8 cellular contexts compared by ENCODE assay signal in genomic region chr1:151611288-151611790, GRCh38. TPM values are rescaled to one million over a fixed set of nuclear protein-coding genes. Genes with fewer than 3 reads are reported as not detected.
A peak's percentile ranks its signal among the peaks of the same experiment; 100 is the strongest.
DNase-seq lines count a peak whose midpoint lies in the region; ATAC-seq, FAIRE-seq and TF ChIP-seq lines count a peak whose summit lies in the region.

No MANE protein-coding gene starts in this region.

- no peak for TF ChIP-seq EP300 in K562 (IDR thresholded peaks at IDR 0.05; ENCODE audit: low read length)

- peaks cover 33% of the 10 kb centered on the region for H3K36me3 Mint-ChIP-seq in Calu3 (ENCODE audit: insufficient read depth, unreplicated experiment)

- no peak for TF ChIP-seq RAD21 in K562 (CRISPR knock-in tag; conservative IDR thresholded peaks at IDR 0.05 in 1 of 2, IDR thresholded peaks at IDR 0.05 in 1 of 2)

- H2AFZ ChIP-seq in K562 (ENCODE audit: low read depth, low read length), result peak overlapping the region; percentile 88

- CTCF ChIA-PET in Calu3 (lab: Charles Lee), result interaction anchor here (0.6 to 1.6 kb wide), 4 partner anchors 9 to 69 kb away, joined by 3 to 7 read pairs (median 4); no protein-coding TSS in a partner anchor
- CTCF ChIA-PET in K562 (lab: Yijun Ruan, JAX; ENCODE audit: low intra/inter-chr PET ratio), result no interaction called here

- peak; percentile 58 for DNase-seq in Calu3
- DNase-seq in NCI-H226, result peak; percentile 45
- DNase-seq in K562 (ENCODE audit: extremely low read depth in 1 of 4, low spot score in 3 of 4), result peak in 2 of 4 experiments; percentile 19 to 26
- DNase-seq in left lobe of liver (ENCODE audit: low spot score), result no peak
- DNase-seq in RPMI8226, result no peak

- H3K9me3 ChIP-seq in K562 (replicated peaks; ENCODE audit: control insufficient read depth, insufficient read depth, low read depth, low read length) (no peaks in the 10 kb centered on the region), subcutaneous abdominal adipose tissue (ENCODE audit: control insufficient read depth in 5 of 5, low read length in 5 of 5) (no peaks in the 10 kb centered on the region)

- no peak for TF ChIP-seq POLR2A in K562 (conservative IDR thresholded peaks at IDR 0.05)

- in situ Hi-C loops in K562 (cut with MboI), result no loop called here

- H3K27me3 ChIP-seq in K562 (ENCODE audit: control insufficient read depth in 2 of 2, insufficient read depth in 2 of 2, low read length in 2 of 2) (peaks cover 0 to 3% of the 10 kb centered on the region in 2 experiments; a peak in 1 of 5 replicates), subcutaneous abdominal adipose tissue (ENCODE audit: control insufficient read depth in 5 of 5, insufficient read depth in 4 of 5, low read length in 5 of 5) (no peaks in the 10 kb centered on the region)

- no peak for FAIRE-seq in K562 (lab: Jason Lieb, UNC)

- peaks cover 22% of the 10 kb centered on the region for H3K79me2 ChIP-seq in K562 (ENCODE audit: control insufficient read depth, insufficient read depth, low read length)

- no peak overlapping the region for H3K4me3 ChIP-seq in K562
- peak overlapping the region; percentile 2 to 91 (median 88) for H3K4me3 ChIP-seq in subcutaneous abdominal adipose tissue (ENCODE audit: low read depth in 1 of 5, low read length in 5 of 5)

- peaks cover 55% of the 10 kb centered on the region for H3K4me1 Mint-ChIP-seq in Calu3 (ENCODE audit: low read depth, unreplicated experiment)

- H3K9me3 Mint-ChIP-seq in Calu3 (ENCODE audit: low read depth, unreplicated experiment), result peaks cover 3% of the 10 kb centered on the region

- peak overlapping the region; percentile 50 for H3K27ac ChIP-seq in K562 (ENCODE audit: extremely low read depth, low read depth, low read length)
- H3K27ac ChIP-seq in subcutaneous abdominal adipose tissue (ENCODE audit: low read depth, low read length), result peak overlapping the region; percentile 85

- H3K27ac Mint-ChIP-seq in Calu3 (ENCODE audit: unreplicated experiment), result peak overlapping the region; percentile 76

- ATAC-seq in K562 (no peak), left lobe of liver (peak; percentile 36), GM21529 (IDR thresholded peaks at IDR 0.05; ENCODE audit: unreplicated experiment) (no peak), HG03159 (IDR thresholded peaks at IDR 0.05; ENCODE audit: unreplicated experiment) (no peak)

- H3K36me3 ChIP-seq in K562 (ENCODE audit: control insufficient read depth, insufficient read depth, low read length), result peaks cover 5% of the 10 kb centered on the region; the same call in 1 of the 3 replicates
- H3K36me3 ChIP-seq in subcutaneous abdominal adipose tissue (ENCODE audit: control insufficient read depth in 5 of 5, insufficient read depth in 5 of 5, low read length in 5 of 5), result no peaks in the 10 kb centered on the region

- peaks cover 16 to 25% of the 10 kb centered on the region in 2 experiments; a peak in 4 of 5 replicates for H3K4me1 ChIP-seq in K562 (replicated peaks in 1 of 2; ENCODE audit: control insufficient read depth in 2 of 2, insufficient read depth in 2 of 2, low read length in 2 of 2)
- H3K4me1 ChIP-seq in subcutaneous abdominal adipose tissue (ENCODE audit: control insufficient read depth in 5 of 5, insufficient read depth in 5 of 5, low read length in 5 of 5), result peaks cover 3 to 28% (median 21%) of the 10 kb centered on the region in 5 donors

- no peaks in the 10 kb centered on the region for H3K27me3 Mint-ChIP-seq in Calu3 (ENCODE audit: unreplicated experiment)

- no peaks in the 10 kb centered on the region for H3K9me1 ChIP-seq in K562 (ENCODE audit: control insufficient read depth, insufficient read depth, low read length)

- peaks cover 7% of the 10 kb centered on the region; the same call in 1 of the 2 replicates for H4K20me1 ChIP-seq in K562 (replicated peaks; ENCODE audit: control insufficient read depth, insufficient read depth, low read length)

- POLR2A ChIA-PET in K562 (lab: Yijun Ruan, JAX), result interaction anchor here (1.0 kb wide), 1 partner anchor 74 kb away, joined by 5 read pairs; no protein-coding TSS in a partner anchor

- peak overlapping the region; percentile 91 for H3K4me2 ChIP-seq in K562 (ENCODE audit: insufficient read depth, low read length)

- BruUV-seq in Calu3 (replicated peaks; lab: Mats Ljungman, UMichigan) (no TSS peak), K562 (replicated peaks; lab: Mats Ljungman, UMichigan) (no TSS peak)

- TF ChIP-seq CTCF in Calu3 (IDR thresholded peaks at IDR 0.05; ENCODE audit: unreplicated experiment), result no peak
- no peak for TF ChIP-seq CTCF in K562 (IDR thresholded peaks at IDR 0.05 in 2 of 3, conservative IDR thresholded peaks at IDR 0.05 in 1 of 3; ENCODE audit: insufficient read depth in 2 of 3, low read depth in 1 of 3, low read length in 3 of 3)

- peak overlapping the region in 1 of 2 experiments; percentile 82; a peak in 2 of 4 replicates for H3K9ac ChIP-seq in K562 (ENCODE audit: insufficient read depth in 1 of 2, low read depth in 2 of 2, low read length in 2 of 2)
- peak overlapping the region in 4 of 5 donors; percentile 67 to 85 (median 78) for H3K9ac ChIP-seq in subcutaneous abdominal adipose tissue (ENCODE audit: low read length in 5 of 5)

- peak overlapping the region; percentile 83 for H3K4me3 Mint-ChIP-seq in Calu3 (ENCODE audit: low read depth, unreplicated experiment)

- WGBS in K562 (ENCODE audit: insufficient coverage, low coverage, missing lambda C conversion rate), result 9% methylated on average over 6 of the region's 6 CpGs

- intact Hi-C loops in Calu3 (cut with micrococcal nuclease; ENCODE audit: unreplicated experiment) (loop anchor here (2.0 kb wide), 1 partner anchor 17 kb away; no protein-coding TSS in a partner anchor), K562 (cut with micrococcal nuclease) (no loop called here)

TF ChIP-seq in K562, 482 proteins besides CTCF, POLR2A, EP300 and RAD21 (continues in another document):
- TF ChIP-seq RBM39 (optimal IDR thresholded peaks at IDR 0.05; ENCODE audit: low read depth, low read length), result no peak
- TF ChIP-seq GATA2 (CRISPR knock-in tag; IDR thresholded peaks at IDR 0.05), result no peak
- TF ChIP-seq GTF3C2 (IDR thresholded peaks at IDR 0.05; ENCODE audit: borderline replicate concordance, extremely low read depth, insufficient read length), result no peak
- no peak for TF ChIP-seq TSC22D4 (tag; IDR thresholded peaks at IDR 0.05)
- no peak for TF ChIP-seq ZNF668 (CRISPR knock-in tag; IDR thresholded peaks at IDR 0.05)
- TF ChIP-seq WHSC1 (IDR thresholded peaks at IDR 0.05; ENCODE audit: low read length), result no peak
- no peak for TF ChIP-seq U2AF1 (optimal IDR thresholded peaks at IDR 0.05; ENCODE audit: low read depth, low read length)
- no peak for TF ChIP-seq ARNT (IDR thresholded peaks at IDR 0.05)
- TF ChIP-seq CAMTA2 (CRISPR knock-in tag; conservative IDR thresholded peaks at IDR 0.05), result no peak
- TF ChIP-seq ZC3H8 (IDR thresholded peaks at IDR 0.05), result no peak
- no peak for TF ChIP-seq NR2C2 (CRISPR knock-in tag; IDR thresholded peaks at IDR 0.05)
- TF ChIP-seq NR2C2 (tag; IDR thresholded peaks at IDR 0.05), result no peak
- peak; percentile 46; the same call in 1 of the 2 replicates for TF ChIP-seq ZNF583 (CRISPR knock-in tag; IDR thresholded peaks at IDR 0.05)
- no peak for TF ChIP-seq FOXJ2 (tag; IDR thresholded peaks at IDR 0.05)
- TF ChIP-seq ZNF282 (CRISPR knock-in tag; IDR thresholded peaks at IDR 0.05), result no peak
- TF ChIP-seq NFATC3 (IDR thresholded peaks at IDR 0.05), result no peak

RNA-seq across cellular contexts. Expression of gene SNX27, which starts 0.5 kb away (rescaled TPM):
- total RNA-seq in Calu3 (2022) (52.4 and 57.1 TPM in 2 replicates), K562 (2014; rRNA removed) (9.0 and 9.6 TPM in 2 replicates), K562 (2014; rRNA removed; fragmentation: Illumina TruSeq; extraction: Trizol) (11.1 and 14.8 TPM in 2 replicates), K562 (2015; rRNA removed; fragmentation: Illumina TruSeq; extraction: Trizol) (10.4 and 10.6 TPM in 2 replicates), K562 (2021) (15.3 and 18.7 TPM in 2 replicates), left lobe of liver (15.6 TPM)
- total RNA-seq in K562 (2011; cell fraction: chromatin; rRNA removed; ENCODE audit: low replicate concordance), result 29.2 and 73.2 TPM in 2 replicates
- total RNA-seq in K562 (2011; cell fraction: nucleolus; rRNA removed), result 15.2 and 18.3 TPM in 2 replicates
- 50.2 and 74.7 TPM in 2 replicates for total RNA-seq in K562 (2011; cell fraction: nucleoplasm; rRNA removed)
- polyA plus RNA-seq in K562 (2011; rRNA removed) (13.2 and 13.6 TPM in 2 replicates), K562 (2014; fragmentation: Illumina TruSeq; extraction: Trizol) (5.1 and 6.8 TPM in 2 replicates), K562 (2014; fragmentation: Nextera tagmentation; extraction: Ambion mirVana) (10 to 100 TPM in 1 of 2 experiments, 1 to 10 TPM in 1; 4.5 to 10.1 TPM), K562 (2014; rRNA removed) (7.6 and 8.3 TPM in 2 replicates)
- 5.9 and 9.6 TPM in 2 replicates for polyA plus RNA-seq in K562 (2011; cell fraction: cytosol; rRNA removed)
- 11.6 and 14.7 TPM in 2 replicates for polyA plus RNA-seq in K562 (2011; cell fraction: nucleus; rRNA removed)
- polyA plus RNA-seq in K562 (2012), result 2.9 and 5.1 TPM in 2 replicates
- polyA minus RNA-seq in K562 (2011; rRNA and poly(A)+ RNA removed), result 38.1 and 44.0 TPM in 2 replicates
- 16.7 and 20.4 TPM in 2 replicates for polyA minus RNA-seq in K562 (2011; cell fraction: cytosol; rRNA and poly(A)+ RNA removed)
- 7.3 and 13.8 TPM in 2 replicates for polyA minus RNA-seq in K562 (2011; cell fraction: nucleus; rRNA and poly(A)+ RNA removed)

Comparison
In these comparisons a context has a peak if more than half of its experiments do, and no peak if none do; other contexts are left out.
1. DNase-seq: peak in Calu3 (single experiment) and NCI-H226 (single experiment); none in left lobe of liver (single experiment) and RPMI8226 (single experiment).